In the genomic region with DNA sequence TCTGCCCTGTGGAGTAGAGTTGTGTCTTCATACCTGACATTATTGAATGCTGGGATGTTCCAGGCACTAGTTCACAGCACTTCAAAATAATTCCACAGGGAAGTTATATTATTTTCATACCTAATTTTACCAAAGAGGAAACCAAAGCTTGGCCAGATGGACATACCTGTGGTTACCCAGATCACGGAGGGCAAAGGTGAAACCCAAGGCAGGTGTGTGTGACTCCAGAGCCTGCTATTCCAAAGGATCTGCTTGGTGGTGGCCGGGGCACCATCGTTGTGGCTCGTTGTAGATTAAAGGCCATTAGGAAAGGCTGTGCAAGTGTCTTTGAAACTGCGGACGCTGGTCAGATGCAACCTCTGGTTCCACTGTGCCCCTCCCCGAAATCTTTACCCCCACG, we compare ENCODE assay signal across 22 cellular contexts.
"Had no signal": no experiment of that assay in that cellular context is flagged by ENCODE, and none has a peak within 500 bp of the region (broad histone marks: within the 10 kb centered on the region; RNA-seq: fewer than 3 reads in every experiment).

No MANE protein-coding gene starts in this region.

- H3K27me3 Mint-ChIP-seq: stimulated activated memory B cell treated with anti-CD40 and anti-IgM and Interleukin-4, amounts not matched to agents 10 μg/mL and 1 μg/mL and 100 μg/mL, for 72 hours; stimulated activated naive CD8-positive, alpha-beta T cell treated with anti-CD3 and anti-CD28 coated beads, Interleukin-15, amount 100 ng/mL, for 72 hours; type B pancreatic cell had no signal

- H3K27ac Mint-ChIP-seq: immature natural killer cell; mesothelial cell of epicardium; natural killer cell treated with Interleukin-12 subunit alpha and Interleukin-12 subunit beta and Interleukin-15 and Interleukin-18, amount 100 ng/mL, for 72 hours; progenitor cell of endocrine pancreas; stimulated activated memory B cell treated with anti-CD40 and anti-IgM and Interleukin-4, amounts not matched to agents 10 μg/mL and 1 μg/mL and 100 μg/mL, for 72 hours; stimulated activated naive CD8-positive, alpha-beta T cell treated with anti-CD3 and anti-CD28 coated beads, Interleukin-15, amount 100 ng/mL, for 72 hours; type B pancreatic cell had no signal

- DNase-seq: hypothalamus; immature natural killer cell; kidney; left colon; left lung; lower lobe of right lung; mesendoderm; naive thymus-derived CD4-positive, alpha-beta T cell; ovary; right lobe of liver; stimulated activated CD4-positive, alpha-beta T cell treated with anti-CD3 and anti-CD28 coated beads, Interleukin-1b, Interleukin-23, amount 100 ng/mL, for 48 hours; stimulated activated CD4-positive, alpha-beta T cell treated with anti-CD3 and anti-CD28 coated beads, Interleukin-2, amount 100 ng/mL, for 48 hours; stimulated activated CD4-positive, alpha-beta T cell treated with anti-CD3 and anti-CD28 coated beads, Interleukin-4, amount 100 ng/mL, for 4 hours; stimulated activated CD8-positive, alpha-beta memory T cell treated with anti-CD3 and anti-CD28 coated beads, Interleukin-4, amount 100 ng/mL, for 48 hours; stimulated activated naive CD8-positive, alpha-beta T cell treated with anti-CD3 and anti-CD28 coated beads, Interleukin-15, amount 100 ng/mL, for 72 hours; substantia nigra; uterus had no signal

- ATAC-seq: left colon; left lung; natural killer cell treated with Interleukin-12 subunit alpha and Interleukin-12 subunit beta and Interleukin-15 and Interleukin-18, amount 100 ng/mL, for 72 hours; right lobe of liver; stimulated activated memory B cell treated with anti-CD40 and anti-IgM and Interleukin-4, amounts not matched to agents 10 μg/mL and 1 μg/mL and 100 μg/mL, for 72 hours; stimulated activated naive CD8-positive, alpha-beta T cell treated with anti-CD3 and anti-CD28 coated beads, Interleukin-15, amount 100 ng/mL, for 72 hours had no signal

- H3K36me3 Mint-ChIP-seq: immature natural killer cell; mesothelial cell of epicardium; naive thymus-derived CD4-positive, alpha-beta T cell; natural killer cell treated with Interleukin-12 subunit alpha and Interleukin-12 subunit beta and Interleukin-15 and Interleukin-18, amount 100 ng/mL, for 72 hours; stimulated activated memory B cell treated with anti-CD40 and anti-IgM and Interleukin-4, amounts not matched to agents 10 μg/mL and 1 μg/mL and 100 μg/mL, for 72 hours; type B pancreatic cell had no signal

- H3K4me3 Mint-ChIP-seq: immature natural killer cell; mesothelial cell of epicardium; naive thymus-derived CD4-positive, alpha-beta T cell; natural killer cell treated with Interleukin-12 subunit alpha and Interleukin-12 subunit beta and Interleukin-15 and Interleukin-18, amount 100 ng/mL, for 72 hours; stimulated activated memory B cell treated with anti-CD40 and anti-IgM and Interleukin-4, amounts not matched to agents 10 μg/mL and 1 μg/mL and 100 μg/mL, for 72 hours; stimulated activated naive CD8-positive, alpha-beta T cell treated with anti-CD3 and anti-CD28 coated beads, Interleukin-15, amount 100 ng/mL, for 72 hours; type B pancreatic cell had no signal

- H3K4me1 Mint-ChIP-seq: naive thymus-derived CD4-positive, alpha-beta T cell; stimulated activated memory B cell treated with anti-CD40 and anti-IgM and Interleukin-4, amounts not matched to agents 10 μg/mL and 1 μg/mL and 100 μg/mL, for 72 hours; stimulated activated naive CD8-positive, alpha-beta T cell treated with anti-CD3 and anti-CD28 coated beads, Interleukin-15, amount 100 ng/mL, for 72 hours had no signal

- H3K9me3 Mint-ChIP-seq: immature natural killer cell; mesothelial cell of epicardium; naive thymus-derived CD4-positive, alpha-beta T cell; natural killer cell treated with Interleukin-12 subunit alpha and Interleukin-12 subunit beta and Interleukin-15 and Interleukin-18, amount 100 ng/mL, for 72 hours; stimulated activated memory B cell treated with anti-CD40 and anti-IgM and Interleukin-4, amounts not matched to agents 10 μg/mL and 1 μg/mL and 100 μg/mL, for 72 hours; stimulated activated naive CD8-positive, alpha-beta T cell treated with anti-CD3 and anti-CD28 coated beads, Interleukin-15, amount 100 ng/mL, for 72 hours had no signal
